16 cellular contexts compared by ENCODE assay signal in the genomic region with DNA sequence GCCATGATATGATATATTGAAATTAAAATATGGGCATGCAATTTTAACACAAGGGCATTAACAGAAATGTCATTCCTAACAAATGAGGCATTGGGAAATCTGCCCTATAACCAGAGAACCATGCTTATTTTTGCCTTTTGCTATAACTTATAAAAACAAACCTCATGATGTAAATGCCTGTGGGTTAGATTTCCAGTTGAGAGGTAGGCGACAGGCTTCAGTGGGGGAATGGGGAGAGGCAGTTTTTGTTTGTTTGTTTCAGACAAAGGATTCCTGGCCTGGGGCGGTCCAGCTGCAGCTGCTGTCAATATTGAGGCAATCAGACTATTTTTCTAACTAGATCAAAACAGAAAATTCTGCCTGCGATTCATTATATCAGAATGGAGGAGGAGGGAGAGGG.
A peak's percentile ranks its signal among the peaks of the same experiment; 100 is the strongest.
DNase-seq lines count a peak whose midpoint lies in the region; ATAC-seq lines count a peak whose summit lies in the region.
"Had no signal": no experiment of that assay in that cellular context is flagged by ENCODE, and none has a peak within 500 bp of the region (broad histone marks: within the 10 kb centered on the region; RNA-seq: fewer than 3 reads in every experiment).

No MANE protein-coding gene starts in this region.

- POLR2A ChIA-PET in activated CD4-positive, alpha-beta memory T cell treated with anti-CD3 and anti-CD28 coated beads for 36 hours (lab: Charles Lee): no interaction called here
- POLR2A ChIA-PET in activated CD4-positive, alpha-beta memory T cell treated with anti-CD3 and anti-CD28 coated beads, Interleukin-2, amount 10 ng/mL, durations not matched to agents 7 days and 5 days (lab: Charles Lee): no interaction called here
- POLR2A ChIA-PET in activated CD4-positive, alpha-beta T cell treated with anti-CD3 and anti-CD28 coated beads for 36 hours (lab: Charles Lee): no interaction called here

- peaks cover 26% of the 10 kb centered on the region for H3K4me1 Mint-ChIP-seq in activated CD4-positive, alpha-beta memory T cell treated with anti-CD3 and anti-CD28 coated beads for 36 hours (ENCODE audit: low read depth)
- peaks cover 17% of the 10 kb centered on the region for H3K4me1 Mint-ChIP-seq in activated CD4-positive, alpha-beta memory T cell treated with anti-CD3 and anti-CD28 coated beads, Interleukin-2, amount 10 ng/mL, durations not matched to agents 7 days and 5 days
- peaks cover 36% of the 10 kb centered on the region for H3K4me1 Mint-ChIP-seq in activated CD4-positive, alpha-beta T cell treated with anti-CD3 and anti-CD28 coated beads for 36 hours

- no peaks in the 10 kb centered on the region for H3K9me3 Mint-ChIP-seq in activated CD4-positive, alpha-beta memory T cell treated with anti-CD3 and anti-CD28 coated beads for 36 hours
- no peaks in the 10 kb centered on the region for H3K9me3 Mint-ChIP-seq in activated CD4-positive, alpha-beta memory T cell treated with anti-CD3 and anti-CD28 coated beads, Interleukin-2, amount 10 ng/mL, durations not matched to agents 7 days and 5 days
- H3K9me3 Mint-ChIP-seq in activated CD4-positive, alpha-beta T cell treated with anti-CD3 and anti-CD28 coated beads for 36 hours (ENCODE audit: low read depth): no peaks in the 10 kb centered on the region
- H3K9me3 Mint-ChIP-seq: activated naive CD4-positive, alpha-beta T cell treated with anti-CD3 and anti-CD28 coated beads for 36 hours had no signal

- no peaks in the 10 kb centered on the region for H3K36me3 Mint-ChIP-seq in activated CD4-positive, alpha-beta memory T cell treated with anti-CD3 and anti-CD28 coated beads for 36 hours
- H3K36me3 Mint-ChIP-seq in activated CD4-positive, alpha-beta memory T cell treated with anti-CD3 and anti-CD28 coated beads, Interleukin-2, amount 10 ng/mL, durations not matched to agents 7 days and 5 days (ENCODE audit: low read depth): no peaks in the 10 kb centered on the region
- H3K36me3 Mint-ChIP-seq in activated CD4-positive, alpha-beta T cell treated with anti-CD3 and anti-CD28 coated beads for 36 hours (ENCODE audit: low read depth): no peaks in the 10 kb centered on the region

- intact Hi-C loops in activated CD4-positive, alpha-beta memory T cell treated with anti-CD3 and anti-CD28 coated beads for 36 hours (cut with micrococcal nuclease): loop anchor here (1.0 to 5.0 kb wide), 3 partner anchors 19 to 153 kb away; no protein-coding TSS in a partner anchor
- intact Hi-C loops in activated CD4-positive, alpha-beta T cell treated with anti-CD3 and anti-CD28 coated beads for 36 hours (cut with DNase I, micrococcal nuclease): no loop called here
- intact Hi-C loops in cardiac septum (cut with DNase I): loop anchor here (5.0 kb wide), 1 partner anchor 53 kb away; no protein-coding TSS in a partner anchor

- peaks cover 3% of the 10 kb centered on the region for H3K27me3 Mint-ChIP-seq in activated CD4-positive, alpha-beta memory T cell treated with anti-CD3 and anti-CD28 coated beads for 36 hours
- H3K27me3 Mint-ChIP-seq in activated CD4-positive, alpha-beta memory T cell treated with anti-CD3 and anti-CD28 coated beads, Interleukin-2, amount 10 ng/mL, durations not matched to agents 7 days and 5 days: no peaks in the 10 kb centered on the region
- H3K27me3 Mint-ChIP-seq in activated CD4-positive, alpha-beta T cell treated with anti-CD3 and anti-CD28 coated beads for 36 hours: no peaks in the 10 kb centered on the region

- CTCF ChIA-PET in activated CD4-positive, alpha-beta memory T cell treated with anti-CD3 and anti-CD28 coated beads for 36 hours (lab: Charles Lee): no interaction called here
- CTCF ChIA-PET in activated CD4-positive, alpha-beta memory T cell treated with anti-CD3 and anti-CD28 coated beads, Interleukin-2, amount 10 ng/mL, durations not matched to agents 7 days and 5 days (lab: Charles Lee): no interaction called here
- CTCF ChIA-PET in activated CD4-positive, alpha-beta T cell treated with anti-CD3 and anti-CD28 coated beads for 36 hours (lab: Charles Lee): interaction anchor here (0.7 kb wide), 1 partner anchor 123 kb away, joined by 3 read pairs; no protein-coding TSS in a partner anchor

- H3K27ac Mint-ChIP-seq in activated CD4-positive, alpha-beta memory T cell treated with anti-CD3 and anti-CD28 coated beads for 36 hours: peak overlapping the region; percentile 23
- H3K27ac Mint-ChIP-seq in activated CD4-positive, alpha-beta memory T cell treated with anti-CD3 and anti-CD28 coated beads, Interleukin-2, amount 10 ng/mL, durations not matched to agents 7 days and 5 days: no peak overlapping the region
- H3K27ac Mint-ChIP-seq in activated CD4-positive, alpha-beta T cell treated with anti-CD3 and anti-CD28 coated beads for 36 hours: no peak overlapping the region
- H3K27ac Mint-ChIP-seq: activated naive CD4-positive, alpha-beta T cell treated with anti-CD3 and anti-CD28 coated beads for 36 hours had no signal

- no peak for ATAC-seq in activated CD4-positive, alpha-beta T cell treated with anti-CD3 and anti-CD28 coated beads for 36 hours

- no peak for DNase-seq in activated CD4-positive, alpha-beta memory T cell treated with anti-CD3 and anti-CD28 coated beads for 36 hours
- DNase-seq in activated CD4-positive, alpha-beta memory T cell treated with anti-CD3 and anti-CD28 coated beads, Interleukin-2, amount 10 ng/mL, durations not matched to agents 7 days and 5 days: no peak
- DNase-seq in NCI-H748 treated with DMSO at 0.1 percent for 48 hours (lab: John Stamatoyannopoulos, UW) (peak; percentile 11), dedifferentiated amniotic fluid mesenchymal stem cell (ENCODE audit: extremely low spot score) (peak; percentile 67), retina (peak; percentile 42), globus pallidus (ENCODE audit: low spot score) (no peak), cardiac septum (ENCODE audit: low spot score) (no peak)
- no peak for DNase-seq in activated CD4-positive, alpha-beta T cell treated with anti-CD3 and anti-CD28 coated beads for 36 hours
- DNase-seq: ACHN; activated CD8-positive, alpha-beta memory T cell treated with anti-CD3 and anti-CD28 coated beads for 24 hours; activated naive CD4-positive, alpha-beta T cell treated with anti-CD3 and anti-CD28 coated beads for 36 hours; esophagus squamous epithelium; mammary epithelial cell; NCI-H1105; NCI-H524; Right ventricle myocardium superior had no signal

- H3K4me3 Mint-ChIP-seq in activated CD4-positive, alpha-beta memory T cell treated with anti-CD3 and anti-CD28 coated beads for 36 hours: no peak overlapping the region
- H3K4me3 Mint-ChIP-seq in activated CD4-positive, alpha-beta memory T cell treated with anti-CD3 and anti-CD28 coated beads, Interleukin-2, amount 10 ng/mL, durations not matched to agents 7 days and 5 days: no peak overlapping the region
- H3K4me3 Mint-ChIP-seq in activated CD4-positive, alpha-beta T cell treated with anti-CD3 and anti-CD28 coated beads for 36 hours: no peak overlapping the region
- H3K4me3 Mint-ChIP-seq: activated naive CD4-positive, alpha-beta T cell treated with anti-CD3 and anti-CD28 coated beads for 36 hours had no signal

Comparison
In these comparisons a context has a peak if more than half of its experiments do, and no peak if none do; other contexts are left out.
1. DNase-seq: peak in NCI-H748 treated with DMSO at 0.1 percent for 48 hours (single experiment), dedifferentiated amniotic fluid mesenchymal stem cell (single experiment) and retina (single experiment); none in activated CD4-positive, alpha-beta memory T cell treated with anti-CD3 and anti-CD28 coated beads for 36 hours (single experiment), activated CD4-positive, alpha-beta memory T cell treated with anti-CD3 and anti-CD28 coated beads, Interleukin-2, amount 10 ng/mL, durations not matched to agents 7 days and 5 days (single experiment), activated CD4-positive, alpha-beta T cell treated with anti-CD3 and anti-CD28 coated beads for 36 hours (single experiment), globus pallidus (single experiment) and cardiac septum (single experiment).
2. intact Hi-C loops: an anchor here in activated CD4-positive, alpha-beta memory T cell treated with anti-CD3 and anti-CD28 coated beads for 36 hours (1.0 to 5.0 kb wide) and cardiac septum (5.0 kb wide); none called in activated CD4-positive, alpha-beta T cell treated with anti-CD3 and anti-CD28 coated beads for 36 hours.